7 cellular contexts compared by ENCODE assay signal in genomic region chr10:30422981-30423654, GRCh38. TPM values are rescaled to one million over a fixed set of nuclear protein-coding genes. Genes with fewer than 3 reads are reported as not detected.
DNase-seq lines count a peak whose midpoint lies in the region; ATAC-seq and TF ChIP-seq lines count a peak whose summit lies in the region.

No MANE protein-coding gene starts in this region.

- no peak for TF ChIP-seq POLR2A in adrenal gland (IDR thresholded peaks at IDR 0.05)
- TF ChIP-seq POLR2A in thyroid gland (IDR thresholded peaks at IDR 0.05): peak in 1 of 2 donors; percentile 32

- DNase-seq in adrenal gland (peak in 6 of 7 donors; percentile 27 to 75 (median 46)), iris pigment epithelial cell (ENCODE audit: low read depth) (peak; percentile 90), thyroid gland (peak; percentile 68 to 83)
- DNase-seq in stimulated activated CD4-positive, alpha-beta T cell treated with anti-CD3 and anti-CD28 coated beads, Interleukin-2, amount 100 ng/mL, for 48 hours: no peak
- DNase-seq in activated CD4-positive, CD25-positive, alpha-beta regulatory T cell treated with anti-CD3 and anti-CD28 coated beads, Interleukin-2, amount 50 U/mL, for 72 hours: no peak

- no peaks in the 10 kb centered on the region for H3K9me3 ChIP-seq in HUES64 (ENCODE audit: insufficient read depth, low read depth, low read length)
- H3K9me3 ChIP-seq in adrenal gland (replicated peaks in 1 of 3): no peaks in the 10 kb centered on the region
- H3K9me3 ChIP-seq in thyroid gland: no peaks in the 10 kb centered on the region

- no peak overlapping the region; the same call in 1 of the 2 replicates for H3K9ac ChIP-seq in HUES64 (ENCODE audit: low read depth, low read length)

- H3K4me3 ChIP-seq in HUES64 (ENCODE audit: low read length) (no peak overlapping the region), adrenal gland (no peak overlapping the region), thyroid gland (replicated peaks in 1 of 3) (no peak overlapping the region)

- TF ChIP-seq CTCF in adrenal gland (IDR thresholded peaks at IDR 0.05): no peak
- no peak for TF ChIP-seq CTCF in thyroid gland (IDR thresholded peaks at IDR 0.05)

- H3K27ac ChIP-seq in HUES64 (ENCODE audit: low read depth, low read length): peak overlapping the region; percentile 49
- H3K27ac ChIP-seq in adrenal gland: peak overlapping the region in 3 of 5 donors; percentile 22 to 67 (median 27)
- H3K27ac ChIP-seq in thyroid gland: peak overlapping the region; percentile 60 to 90 (median 82)

- no peaks in the 10 kb centered on the region for H3K36me3 ChIP-seq in HUES64 (ENCODE audit: insufficient read depth, low read length)
- no peaks in the 10 kb centered on the region for H3K36me3 ChIP-seq in adrenal gland (replicated peaks in 1 of 2)
- no peaks in the 10 kb centered on the region for H3K36me3 ChIP-seq in thyroid gland

- whole genome bisulfite sequencing in HUES64: 30% methylated on average over 8 of the region's 8 CpGs
- WGBS in adrenal gland, 4 donors: 39 to 69% (median 57%) methylated on average over 8 of the region's 8 CpGs
- 25 to 37% methylated on average over 8 of the region's 8 CpGs for WGBS in thyroid gland, 2 donors

- H3K4me1 ChIP-seq in HUES64 (ENCODE audit: insufficient read depth, low read length) (peaks cover 23% of the 10 kb centered on the region), adrenal gland (replicated peaks in 1 of 2) (peaks cover 6 to 21% of the 10 kb centered on the region in 2 donors), thyroid gland (peaks cover 20 to 39% of the 10 kb centered on the region in 2 donors)

- H3K27me3 ChIP-seq in HUES64 (ENCODE audit: insufficient read depth, low read length) (no peaks in the 10 kb centered on the region), adrenal gland (no peaks in the 10 kb centered on the region), thyroid gland (no peaks in the 10 kb centered on the region)

- no peak for ATAC-seq in HG02885 (IDR thresholded peaks at IDR 0.05; ENCODE audit: poor library complexity, unreplicated experiment)

- intact Hi-C loops in adrenal gland (cut with DNase I) (no loop called here), thyroid gland (cut with DNase I) (no loop called here)

RNA-seq across cellular contexts. Expression of gene MAP3K8, which starts 10.9 kb away (rescaled TPM):
- polyA plus RNA-seq in HUES64 (2013, experiment 1 of 2): 3.5 TPM
- polyA plus RNA-seq in HUES64 (2013, experiment 2 of 2): 4.2 TPM
- total RNA-seq in adrenal gland (10 to 100 TPM in 7 of 8 donors, 1 to 10 TPM in 1; 2.0 to 58.0 (median 27.1) TPM), thyroid gland (10 to 100 TPM in 3 of 4 donors, 1 to 10 TPM in 1; 9.7 to 37.9 (median 22.7) TPM)
- 10 to 100 TPM; 13.4 to 32.4 (median 13.7) TPM for polyA plus RNA-seq in adrenal gland

Comparison
In these comparisons a context has a peak if more than half of its experiments do, and no peak if none do; other contexts are left out.
1. H3K27ac ChIP-seq: peak in every context shown above with its lines; median percentile 82 in thyroid gland; 49 in HUES64; 27 in adrenal gland.
2. DNase-seq: peak in adrenal gland (6 of 7), iris pigment epithelial cell (single experiment) and thyroid gland (2 of 2); none in stimulated activated CD4-positive, alpha-beta T cell treated with anti-CD3 and anti-CD28 coated beads, Interleukin-2, amount 100 ng/mL, for 48 hours (0 of 2) and activated CD4-positive, CD25-positive, alpha-beta regulatory T cell treated with anti-CD3 and anti-CD28 coated beads, Interleukin-2, amount 50 U/mL, for 72 hours (single experiment).